In genomic region chr10:11610151-11610854, GRCh38 we compare ENCODE assay signal across 8 cellular contexts. TPM values are rescaled to one million over a fixed set of nuclear protein-coding genes. Genes with fewer than 3 reads are reported as not detected.
DNase-seq lines count a peak whose midpoint lies in the region; ATAC-seq and TF ChIP-seq lines count a peak whose summit lies in the region.

No MANE protein-coding gene starts in this region.

- H3K27ac ChIP-seq in layer of hippocampus (ENCODE audit: low read depth, low read length) (peak overlapping the region; percentile 75), thoracic aorta (peak overlapping the region; percentile 79 to 83)

- peak overlapping the region; percentile 93 for H3K4me3 ChIP-seq in thoracic aorta

- peaks cover 59% of the 10 kb centered on the region for H3K4me1 Mint-ChIP-seq in activated CD4-positive, alpha-beta T cell treated with anti-CD3 and anti-CD28 coated beads, Interleukin-2, amount 10 ng/mL, durations not matched to agents 7 days and 5 days
- peaks cover 56% of the 10 kb centered on the region for H3K4me1 Mint-ChIP-seq in activated naive CD8-positive, alpha-beta T cell (ENCODE audit: low read depth)

- H3K27ac Mint-ChIP-seq in activated CD4-positive, alpha-beta T cell treated with anti-CD3 and anti-CD28 coated beads, Interleukin-2, amount 10 ng/mL, durations not matched to agents 7 days and 5 days, result peak overlapping the region; percentile 84
- peak overlapping the region; percentile 71 for H3K27ac Mint-ChIP-seq in activated naive CD8-positive, alpha-beta T cell

- H3K4me3 Mint-ChIP-seq in activated CD4-positive, alpha-beta T cell treated with anti-CD3 and anti-CD28 coated beads, Interleukin-2, amount 10 ng/mL, durations not matched to agents 7 days and 5 days, result peak overlapping the region; percentile 85
- peak overlapping the region; percentile 90 for H3K4me3 Mint-ChIP-seq in activated naive CD8-positive, alpha-beta T cell

- CTCF ChIA-PET in activated CD4-positive, alpha-beta T cell treated with anti-CD3 and anti-CD28 coated beads, Interleukin-2, amount 10 ng/mL, durations not matched to agents 7 days and 5 days (lab: Charles Lee), result interaction anchor here (0.6 to 0.7 kb wide), 2 partner anchors 14 to 1362 kb away, joined by 3 to 4 read pairs; no protein-coding TSS in a partner anchor

- POLR2A ChIA-PET in activated CD4-positive, alpha-beta T cell treated with anti-CD3 and anti-CD28 coated beads, Interleukin-2, amount 10 ng/mL, durations not matched to agents 7 days and 5 days (lab: Charles Lee), result no interaction called here

- H3K4me1 ChIP-seq in thoracic aorta (ENCODE audit: control insufficient read depth in 1 of 2, low read depth in 2 of 2), result peaks cover 5 to 11% of the 10 kb centered on the region in 2 donors

- DNase-seq in activated CD4-positive, alpha-beta T cell treated with anti-CD3 and anti-CD28 coated beads, Interleukin-2, amount 10 ng/mL, durations not matched to agents 7 days and 5 days, result no peak
- DNase-seq in activated CD4-positive, alpha-beta T cell treated with anti-CD3 and anti-CD28 coated beads for 4 hours, result no peak
- DNase-seq in thoracic aorta (ENCODE audit: low spot score) (no peak), SHP77 treated with DMSO at 0.1 percent for 48 hours (lab: John Stamatoyannopoulos, UW) (no peak)

- no peaks in the 10 kb centered on the region for H3K36me3 Mint-ChIP-seq in activated CD4-positive, alpha-beta T cell treated with anti-CD3 and anti-CD28 coated beads, Interleukin-2, amount 10 ng/mL, durations not matched to agents 7 days and 5 days (ENCODE audit: low read depth)
- H3K36me3 Mint-ChIP-seq in activated naive CD8-positive, alpha-beta T cell, result no peaks in the 10 kb centered on the region

- TF ChIP-seq CTCF in thoracic aorta (IDR thresholded peaks at IDR 0.05), result no peak

- H3K36me3 ChIP-seq in thoracic aorta, result no peaks in the 10 kb centered on the region

- peaks cover 32% of the 10 kb centered on the region for H3K27me3 Mint-ChIP-seq in activated CD4-positive, alpha-beta T cell treated with anti-CD3 and anti-CD28 coated beads, Interleukin-2, amount 10 ng/mL, durations not matched to agents 7 days and 5 days
- H3K27me3 Mint-ChIP-seq in activated naive CD8-positive, alpha-beta T cell, result no peaks in the 10 kb centered on the region

- peaks cover 2% of the 10 kb centered on the region for H3K9me3 Mint-ChIP-seq in activated CD4-positive, alpha-beta T cell treated with anti-CD3 and anti-CD28 coated beads, Interleukin-2, amount 10 ng/mL, durations not matched to agents 7 days and 5 days
- H3K9me3 Mint-ChIP-seq in activated naive CD8-positive, alpha-beta T cell (ENCODE audit: low read depth), result no peaks in the 10 kb centered on the region

- H3K9me3 ChIP-seq in thoracic aorta, result no peaks in the 10 kb centered on the region

- no peaks in the 10 kb centered on the region for H3K27me3 ChIP-seq in layer of hippocampus (ENCODE audit: control insufficient read depth, insufficient read depth, low read length)
- H3K27me3 ChIP-seq in thoracic aorta (replicated peaks; ENCODE audit: insufficient read depth), result no peaks in the 10 kb centered on the region

- ATAC-seq in thoracic aorta (ENCODE audit: insufficient number of reproducible peaks, low FRiP score, low read depth), result no peak
- ATAC-seq in GM21423 (IDR thresholded peaks at IDR 0.05; ENCODE audit: unreplicated experiment), result no peak
- ATAC-seq in HG02938 (IDR thresholded peaks at IDR 0.05; ENCODE audit: unreplicated experiment), result no peak

RNA-seq across cellular contexts. Expression of gene USP6NL, which starts 1.1 kb away (rescaled TPM):
- total RNA-seq in activated CD4-positive, alpha-beta T cell treated with anti-CD3 and anti-CD28 coated beads, Interleukin-2, amount 10 ng/mL, durations not matched to agents 7 days and 5 days, result 1 to 10 TPM; 3.1 to 4.0 TPM
- 10 to 100 TPM in 1 of 2 donors, 1 to 10 TPM in 1; 9.5 to 15.0 TPM for total RNA-seq in thoracic aorta
